ENCODE assay signal across 11 cellular contexts in the genomic region with DNA sequence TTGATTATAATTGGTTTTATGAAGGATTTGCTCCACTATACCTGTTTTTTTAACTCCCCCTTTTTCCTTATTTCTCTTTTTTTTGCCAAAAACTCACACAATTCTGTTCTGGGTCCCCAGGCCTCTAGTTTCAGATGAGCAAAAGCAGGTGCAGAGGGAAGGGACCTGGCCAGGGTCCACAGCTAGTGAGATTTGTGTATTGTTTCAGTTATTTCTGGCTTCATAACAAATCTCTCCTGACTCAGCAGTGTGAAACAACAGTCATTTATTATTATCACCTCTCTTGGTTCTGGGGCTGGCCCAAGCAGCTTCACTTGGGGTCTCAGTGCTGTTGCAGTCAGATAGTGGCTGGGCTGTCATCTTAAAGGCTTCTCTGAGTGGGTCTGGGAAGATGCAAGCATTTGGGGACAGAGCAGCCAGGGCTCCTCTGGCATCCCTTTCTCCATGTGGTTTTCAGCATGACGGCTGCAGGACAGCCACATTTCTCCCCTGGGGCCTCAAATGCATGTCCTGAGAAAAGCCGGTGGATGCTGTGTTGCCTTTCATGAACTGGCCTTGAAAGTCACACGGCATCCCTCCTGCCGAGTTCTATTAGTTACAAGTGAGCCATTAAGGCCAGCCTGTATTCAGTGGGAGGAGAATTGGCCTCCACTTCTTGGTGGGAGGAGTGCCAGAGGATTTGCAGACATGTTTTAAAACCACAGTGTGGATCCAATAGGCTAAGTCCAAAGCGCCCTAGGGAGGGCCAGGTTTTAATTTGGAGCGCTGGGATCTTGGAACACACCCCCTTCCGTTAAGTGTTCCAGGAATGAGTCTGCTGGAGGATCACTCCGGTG.
DNase-seq lines count a peak whose midpoint lies in the region; ATAC-seq and TF ChIP-seq lines count a peak whose summit lies in the region.
"Had no signal": no experiment of that assay in that cellular context is flagged by ENCODE, and none has a peak within 500 bp of the region (broad histone marks: within the 10 kb centered on the region; RNA-seq: fewer than 3 reads in every experiment).

No MANE protein-coding gene starts in this region.

- intact Hi-C loops in A673 (cut with micrococcal nuclease; ENCODE audit: unreplicated experiment), result no loop called here

- TF ChIP-seq CTCF in A673 (conservative IDR thresholded peaks at IDR 0.05; ENCODE audit: low read depth, low read length) (no peak), choroid plexus epithelial cell (conservative IDR thresholded peaks at IDR 0.05; ENCODE audit: low read depth, low read length) (no peak), type B pancreatic cell (conservative IDR thresholded peaks at IDR 0.05) (no peak)

- no peaks in the 10 kb centered on the region for H3K36me3 ChIP-seq in A673 (ENCODE audit: insufficient read depth, low read length, poor library complexity, severe bottlenecking)

- H3K27ac ChIP-seq in A673 (ENCODE audit: low read depth, low read length, poor library complexity, severe bottlenecking), result no peak overlapping the region
- H3K27ac ChIP-seq: C4-2B had no signal

- H3K4me3 ChIP-seq in A673 (ENCODE audit: low read depth, low read length, poor library complexity, severe bottlenecking) (no peak overlapping the region), choroid plexus epithelial cell (ENCODE audit: low read depth, low read length) (no peak overlapping the region)

- no peaks in the 10 kb centered on the region for H3K9me3 ChIP-seq in A673 (ENCODE audit: low read depth, low read length, poor library complexity, severe bottlenecking)

- peaks cover under 1% of the 10 kb centered on the region for H3K27me3 Mint-ChIP-seq in activated T-cell treated with anti-CD3 and anti-CD28 coated beads, Interleukin-2, amount 50 U/mL, for 24 hours
- H3K27me3 Mint-ChIP-seq in type B pancreatic cell, result no peaks in the 10 kb centered on the region

- no peak for ATAC-seq in HG03457 (IDR thresholded peaks at IDR 0.05; ENCODE audit: unreplicated experiment)

- CTCF ChIA-PET in A673 (lab: Charles Lee), result interaction anchor here (0.5 kb wide), 1 partner anchor 1056 kb away, joined by 9 read pairs; no protein-coding TSS in a partner anchor

- no peaks in the 10 kb centered on the region for H3K4me1 ChIP-seq in A673 (ENCODE audit: insufficient read depth, low read length, poor library complexity, severe bottlenecking)

- BruUV-seq in A673 (replicated peaks; lab: Mats Ljungman, UMichigan), result no TSS peak

- DNase-seq in A673 (ENCODE audit: low spot score), result peak; percentile 72
- DNase-seq in NCI-H1092 treated with DMSO at 0.1 percent for 48 hours (lab: John Stamatoyannopoulos, UW), result peak; percentile 91
- peak; percentile 75 for DNase-seq in choroid plexus epithelial cell (ENCODE audit: low read depth)
- peak; percentile 78 for DNase-seq in medulla oblongata (ENCODE audit: extremely low spot score)
- no peak for DNase-seq in activated CD4-positive, CD25-positive, alpha-beta regulatory T cell (lab: John Stamatoyannopoulos, UW)
- no peak for DNase-seq in activated T-cell treated with anti-CD3 and anti-CD28 coated beads, Interleukin-2, amount 50 U/mL, for 24 hours
- DNase-seq in type B pancreatic cell (ENCODE audit: extremely low spot score, unreplicated experiment), result no peak
- DNase-seq: activated naive CD4-positive, alpha-beta T cell treated with anti-CD3 and anti-CD28 coated beads, Interleukin-2, amount 50 U/mL, for 16 hours had no signal

- no peaks in the 10 kb centered on the region for H3K4me1 Mint-ChIP-seq in activated T-cell treated with anti-CD3 and anti-CD28 coated beads, Interleukin-2, amount 50 U/mL, for 24 hours (ENCODE audit: low read depth)
- peaks cover 11% of the 10 kb centered on the region for H3K4me1 Mint-ChIP-seq in type B pancreatic cell (ENCODE audit: unreplicated experiment)

- no peaks in the 10 kb centered on the region for H3K36me3 Mint-ChIP-seq in activated T-cell treated with anti-CD3 and anti-CD28 coated beads, Interleukin-2, amount 50 U/mL, for 24 hours (ENCODE audit: low read depth)
- no peaks in the 10 kb centered on the region for H3K36me3 Mint-ChIP-seq in type B pancreatic cell

- no peaks in the 10 kb centered on the region for H3K9me3 Mint-ChIP-seq in activated T-cell treated with anti-CD3 and anti-CD28 coated beads, Interleukin-2, amount 50 U/mL, for 24 hours
- H3K9me3 Mint-ChIP-seq in type B pancreatic cell, result peaks cover 5% of the 10 kb centered on the region
- H3K9me3 Mint-ChIP-seq: T-helper 1 cell treated with Interleukin-12 subunit alpha and Interleukin-12 subunit beta and Interleukin-4 antibody, amounts not matched to agents 30 μg/mL and 1 μg/mL, for 36 hours had no signal

- H3K27me3 ChIP-seq in A673 (replicated peaks; ENCODE audit: insufficient read depth, low read depth, low read length, poor library complexity), result no peaks in the 10 kb centered on the region

- H3K4me3 Mint-ChIP-seq in activated T-cell treated with anti-CD3 and anti-CD28 coated beads, Interleukin-2, amount 50 U/mL, for 24 hours, result no peak overlapping the region
- H3K4me3 Mint-ChIP-seq in type B pancreatic cell, result no peak overlapping the region
- H3K4me3 Mint-ChIP-seq: T-helper 1 cell treated with Interleukin-12 subunit alpha and Interleukin-12 subunit beta and Interleukin-4 antibody, amounts not matched to agents 30 μg/mL and 1 μg/mL, for 36 hours had no signal

- no peak overlapping the region for H3K27ac Mint-ChIP-seq in activated T-cell treated with anti-CD3 and anti-CD28 coated beads, Interleukin-2, amount 50 U/mL, for 24 hours
- no peak overlapping the region for H3K27ac Mint-ChIP-seq in type B pancreatic cell
- H3K27ac Mint-ChIP-seq: T-helper 1 cell treated with Interleukin-12 subunit alpha and Interleukin-12 subunit beta and Interleukin-4 antibody, amounts not matched to agents 30 μg/mL and 1 μg/mL, for 36 hours had no signal

- POLR2A ChIA-PET in A673 (lab: Charles Lee; ENCODE audit: low non-redundant PET), result interaction anchor here (0.6 kb wide), 1 partner anchor 316 kb away, joined by 10 read pairs; no protein-coding TSS in a partner anchor

Comparison
In these comparisons a context has a peak if more than half of its experiments do, and no peak if none do; other contexts are left out.
1. DNase-seq: peak in A673 (single experiment), NCI-H1092 treated with DMSO at 0.1 percent for 48 hours (single experiment), choroid plexus epithelial cell (single experiment) and medulla oblongata (single experiment); none in activated CD4-positive, CD25-positive, alpha-beta regulatory T cell (0 of 4), activated T-cell treated with anti-CD3 and anti-CD28 coated beads, Interleukin-2, amount 50 U/mL, for 24 hours (single experiment) and type B pancreatic cell (single experiment).